ENCODE assay signal across 8 cellular contexts in genomic region chr10:96743988-96744585, GRCh38. TPM values are rescaled to one million over a fixed set of nuclear protein-coding genes. Genes with fewer than 3 reads are reported as not detected.
DNase-seq lines count a peak whose midpoint lies in the region; ATAC-seq and TF ChIP-seq lines count a peak whose summit lies in the region.

No MANE protein-coding gene starts in this region.

- ATAC-seq in Right ventricle myocardium inferior (peak; percentile 57), HG03469 (IDR thresholded peaks at IDR 0.05; ENCODE audit: unreplicated experiment) (no peak)

- H3K4me1 ChIP-seq in Peyer's patch: peaks cover 0 to 13% (median 5%) of the 10 kb centered on the region in 4 donors

- H3K4me3 ChIP-seq in Peyer's patch: no peak overlapping the region

- no peaks in the 10 kb centered on the region for H3K9me3 ChIP-seq in Peyer's patch

- intact Hi-C loops in Right ventricle myocardium inferior (cut with DNase I) (loop anchor here (5.0 kb wide), 1 partner anchor 367 kb away; no protein-coding TSS in a partner anchor), cardiac septum (cut with DNase I) (loop anchor here (10.0 kb wide), 1 partner anchor 349 kb away; no protein-coding TSS in a partner anchor)

- H3K27me3 ChIP-seq in Peyer's patch: no peaks in the 10 kb centered on the region

- no peaks in the 10 kb centered on the region for H3K36me3 ChIP-seq in Peyer's patch

- peak in 4 of 6 experiments; percentile 16 to 28 (median 26) for TF ChIP-seq CTCF in Peyer's patch (IDR thresholded peaks at IDR 0.05)

- TF ChIP-seq POLR2A in Peyer's patch (IDR thresholded peaks at IDR 0.05): no peak

- peak overlapping the region in 1 of 4 donors; percentile 7 for H3K27ac ChIP-seq in Peyer's patch

- no peak for DNase-seq in Right ventricle myocardium inferior (ENCODE audit: missing footprints)
- DNase-seq in cardiac septum (ENCODE audit: low spot score): no peak
- no peak for DNase-seq in Peyer's patch
- DNase-seq in glomerular visceral epithelial cell (ENCODE audit: extremely low spot score): peak; percentile 16
- DNase-seq in HK-2 (ENCODE audit: unreplicated experiment): no peak
- DNase-seq in NCI-H510A (lab: John Stamatoyannopoulos, UW): no peak
- DNase-seq in AG08396 (ENCODE audit: low spot score): no peak

RNA-seq across cellular contexts. Expression of gene PIK3AP1, which starts 23.8 kb away (rescaled TPM):
- total RNA-seq in Right ventricle myocardium inferior (7.6 TPM), cardiac septum (2.8 TPM), Peyer's patch (100 to 1,000 TPM in 1 of 4 donors, 10 to 100 TPM in 2, 1 to 10 TPM in 1; 5.8 to 111 (median 13.4) TPM)
